ENCODE assay signal across 1 cellular context in the genomic region with DNA sequence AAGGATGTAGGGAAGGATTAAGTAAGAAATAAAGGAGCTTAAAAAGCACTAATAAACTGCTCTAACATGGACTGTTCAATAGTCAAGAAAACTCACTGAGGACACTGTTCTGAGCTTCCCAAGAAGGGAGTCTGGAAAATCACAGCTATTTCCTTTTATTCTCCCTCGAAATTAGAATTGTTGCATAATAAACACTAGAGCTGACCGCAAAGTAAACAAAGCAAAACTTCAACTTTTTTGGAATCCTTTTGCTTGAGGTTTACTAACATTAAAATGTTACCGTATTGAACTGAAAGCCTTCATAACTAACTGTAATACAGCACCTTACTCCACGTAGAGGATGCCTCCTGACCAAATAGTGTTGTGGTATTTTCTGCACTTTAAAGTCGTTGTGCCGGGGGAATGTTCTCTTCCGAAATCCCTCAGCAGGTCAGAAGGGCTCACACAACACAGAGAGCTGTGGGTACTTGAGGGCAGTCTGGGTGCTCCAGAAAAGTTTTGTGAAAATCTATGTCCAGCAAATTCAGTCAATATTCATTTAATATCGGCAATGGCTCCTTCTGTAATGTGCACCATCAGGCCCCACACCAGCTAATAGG.
A peak's percentile ranks its signal among the peaks of the same experiment; 100 is the strongest.
TF ChIP-seq lines count a peak whose summit lies in the region.

No MANE protein-coding gene starts in this region.

TF ChIP-seq in IMR-90, 13 proteins besides CTCF, POLR2A, EP300 and RAD21:
- TF ChIP-seq, protein P1, sequence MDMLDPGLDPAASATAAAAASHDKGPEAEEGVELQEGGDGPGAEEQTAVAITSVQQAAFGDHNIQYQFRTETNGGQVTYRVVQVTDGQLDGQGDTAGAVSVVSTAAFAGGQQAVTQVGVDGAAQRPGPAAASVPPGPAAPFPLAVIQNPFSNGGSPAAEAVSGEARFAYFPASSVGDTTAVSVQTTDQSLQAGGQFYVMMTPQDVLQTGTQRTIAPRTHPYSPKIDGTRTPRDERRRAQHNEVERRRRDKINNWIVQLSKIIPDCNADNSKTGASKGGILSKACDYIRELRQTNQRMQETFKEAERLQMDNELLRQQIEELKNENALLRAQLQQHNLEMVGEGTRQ (IDR thresholded peaks at IDR 0.05; ENCODE audit: low read depth, low read length) = no peak
- TF ChIP-seq CEBPB (IDR thresholded peaks at IDR 0.05; ENCODE audit: low read depth, low read length) = peak; percentile 54; the same call in 1 of the 2 replicates
